33 cellular contexts compared by ENCODE assay signal in genomic region chr4:28369504-28369903, GRCh38.
DNase-seq lines count a peak whose midpoint lies in the region; ATAC-seq and TF ChIP-seq lines count a peak whose summit lies in the region.
"Had no signal": no experiment of that assay in that cellular context is flagged by ENCODE, and none has a peak within 500 bp of the region (broad histone marks: within the 10 kb centered on the region; RNA-seq: fewer than 3 reads in every experiment).

No MANE protein-coding gene starts in this region.

- no peaks in the 10 kb centered on the region for H3K79me1 ChIP-seq in IMR-90 (ENCODE audit: low read depth in 1 of 2, low read length in 2 of 2)

- no peak overlapping the region for H2AK5ac ChIP-seq in IMR-90 (ENCODE audit: low read depth, low read length)

- BruUV-seq in IMR-90 (replicated peaks; lab: Mats Ljungman, UMichigan), result no TSS peak

- H2BK120ac ChIP-seq in IMR-90 (ENCODE audit: low read depth, low read length), result no peak overlapping the region

- H3K36me3 ChIP-seq in IMR-90 (ENCODE audit: control insufficient read depth, insufficient read depth, low read length) (no peaks in the 10 kb centered on the region), brain microvascular endothelial cell (replicated peaks) (no peaks in the 10 kb centered on the region)
- H3K36me3 ChIP-seq: Peyer's patch, SJSA1, upper lobe of right lung had no signal

- no peak overlapping the region; the same call in 1 of the 2 replicates for H3K18ac ChIP-seq in IMR-90 (ENCODE audit: low read depth, low read length)

- no peak overlapping the region for H2AFZ ChIP-seq in IMR-90 (replicated peaks; ENCODE audit: low read length, poor library complexity)
- H2AFZ ChIP-seq: parathyroid adenoma had no signal

- H3K4ac ChIP-seq in IMR-90 (ENCODE audit: low read depth, low read length), result no peak overlapping the region

- no peak overlapping the region for H3K23ac ChIP-seq in IMR-90 (ENCODE audit: low read depth, low read length)

- WGBS in IMR-90 (ENCODE audit: extremely low coverage in 2 of 2, insufficient read length in 1 of 2), 2 experiments, result no CpG with 5 or more reads among the region's 1 CpG

- in situ Hi-C loops in IMR-90 (cut with MboI; ENCODE audit: low sequenced_read_pairs), result no loop called here
- in situ Hi-C loops in brain microvascular endothelial cell (cut with HindIII; ENCODE audit: low pct_ligation_motif_present, low sequenced_read_pairs), result no loop called here

- peak overlapping the region; percentile 66; the same call in 1 of the 2 replicates for H2BK20ac ChIP-seq in IMR-90 (ENCODE audit: low read depth, low read length)

- no peak for ATAC-seq in IMR-90 (ENCODE audit: low read depth)
- ATAC-seq in foreskin keratinocyte, result no peak
- ATAC-seq: left colon; stimulated activated naive B cell treated with anti-CD40 and anti-IgM and Interleukin-4, amounts not matched to agents 10 μg/mL and 1 μg/mL and 100 μg/mL, for 72 hours; upper lobe of right lung had no signal

- H3K4me2 ChIP-seq in IMR-90 (ENCODE audit: low read depth, low read length), result no peak overlapping the region

- no peak overlapping the region for H4K8ac ChIP-seq in IMR-90 (ENCODE audit: low read depth in 2 of 2, low read length in 2 of 2)

- H3K56ac ChIP-seq in IMR-90 (ENCODE audit: extremely low read depth, insufficient read depth, low read length), result no peak overlapping the region; the same call in 1 of the 2 replicates

- H3K27me3 ChIP-seq in IMR-90 (ENCODE audit: control insufficient read depth, insufficient read depth, low read length), result no peaks in the 10 kb centered on the region
- H3K27me3 ChIP-seq in brain microvascular endothelial cell (replicated peaks), result no peaks in the 10 kb centered on the region
- H3K27me3 ChIP-seq in foreskin keratinocyte, result no peaks in the 10 kb centered on the region
- H3K27me3 ChIP-seq: Peyer's patch, SJSA1, upper lobe of right lung had no signal

- TF ChIP-seq CTCF in AG10803 (conservative IDR thresholded peaks at IDR 0.05; ENCODE audit: low read length), result no peak
- TF ChIP-seq CTCF in IMR-90 (conservative IDR thresholded peaks at IDR 0.05; ENCODE audit: low read depth, low read length), result no peak
- no peak for TF ChIP-seq CTCF in brain microvascular endothelial cell (IDR thresholded peaks at IDR 0.05; ENCODE audit: low read depth, low read length, missing control alignments)
- no peak for TF ChIP-seq CTCF in foreskin keratinocyte (conservative IDR thresholded peaks at IDR 0.05)

- dilution Hi-C loops in IMR-90 (cut with HindIII; ENCODE audit: low sequenced_read_pairs, unreplicated experiment), result no loop called here

- no peak overlapping the region for H2BK15ac ChIP-seq in IMR-90 (ENCODE audit: low read depth, low read length)

- H3K9me3 ChIP-seq in IMR-90 (ENCODE audit: control insufficient read depth, insufficient read depth, low read length), result no peaks in the 10 kb centered on the region
- H3K9me3 ChIP-seq: Peyer's patch, SJSA1, upper lobe of right lung had no signal

- no peaks in the 10 kb centered on the region for H3K9me1 ChIP-seq in IMR-90 (ENCODE audit: insufficient read depth, low read length)

- H4K5ac ChIP-seq in IMR-90 (ENCODE audit: low read depth, low read length), result no peak overlapping the region

- H3K27ac ChIP-seq in IMR-90 (ENCODE audit: insufficient read depth, low read length), result no peak overlapping the region
- peak overlapping the region; percentile 21 for H3K27ac ChIP-seq in brain microvascular endothelial cell
- H3K27ac ChIP-seq in foreskin keratinocyte, result peak overlapping the region; percentile 17
- H3K27ac ChIP-seq: parathyroid adenoma, Peyer's patch, SJSA1, upper lobe of right lung had no signal

- no peak overlapping the region for H4K91ac ChIP-seq in IMR-90 (ENCODE audit: insufficient read depth, low read depth, low read length)

- no peak for TF ChIP-seq POLR2A in IMR-90 (IDR thresholded peaks at IDR 0.05; ENCODE audit: low read depth, low read length)

- H2BK5ac ChIP-seq in IMR-90 (ENCODE audit: low read depth, low read length, poor library complexity, severe bottlenecking), result peak overlapping the region; percentile 86

- H3K14ac ChIP-seq in IMR-90 (replicated peaks; ENCODE audit: low read depth, low read length), result no peak overlapping the region

- H3K4me1 ChIP-seq in IMR-90 (ENCODE audit: control insufficient read depth, insufficient read depth, low read length) (no peaks in the 10 kb centered on the region; the same call in 1 of the 2 replicates), foreskin keratinocyte (peaks cover 25% of the 10 kb centered on the region)
- H3K4me1 ChIP-seq: parathyroid adenoma, Peyer's patch, SJSA1, upper lobe of right lung had no signal

- intact Hi-C loops in IMR-90 (cut with micrococcal nuclease), result no loop called here

- POLR2A ChIA-PET in IMR-90 (lab: Charles Lee; ENCODE audit: unreplicated experiment), result no interaction called here

- no peak overlapping the region for H3K9ac ChIP-seq in IMR-90 (ENCODE audit: low read depth, low read length)
- H3K9ac ChIP-seq: parathyroid adenoma had no signal

- H3K4me3 ChIP-seq in AG10803 (ENCODE audit: low read length) (no peak overlapping the region), IMR-90 (ENCODE audit: insufficient read depth, low read depth, low read length) (no peak overlapping the region), brain microvascular endothelial cell (ENCODE audit: low read depth, low read length) (no peak overlapping the region)
- H3K4me3 ChIP-seq: Peyer's patch, SJSA1, upper lobe of right lung had no signal

- no peak for TF ChIP-seq RAD21 in IMR-90 (IDR thresholded peaks at IDR 0.05; ENCODE audit: low read length)

- H4K20me1 ChIP-seq in IMR-90 (ENCODE audit: insufficient read depth, low read length), result no peaks in the 10 kb centered on the region

- no peak overlapping the region for H2AK9ac ChIP-seq in IMR-90 (replicated peaks; ENCODE audit: low read depth, low read length, poor library complexity)

- CTCF ChIA-PET in IMR-90 (lab: Yijun Ruan, JAX), result no interaction called here

- DNase-seq in AG10803 (ENCODE audit: low read depth) (peak; percentile 40), IMR-90 (peak; percentile 71), brain microvascular endothelial cell (no peak), foreskin keratinocyte (peak; percentile 37 to 80), DMS 273 (lab: John Stamatoyannopoulos, UW; ENCODE audit: unreplicated experiment) (no peak), NCI-H2029 treated with DMSO at 0.1 percent for 48 hours (lab: John Stamatoyannopoulos, UW) (no peak), OCI-M1 (lab: John Stamatoyannopoulos, UW) (no peak)
- no peak for DNase-seq in activated CD8-positive, alpha-beta memory T cell treated with anti-CD3 and anti-CD28 coated beads, Interleukin-2, amount 50 U/mL, for 4 hours
- DNase-seq: activated CD4-positive, alpha-beta T cell treated with anti-CD3 and anti-CD28 coated beads, Interleukin-2, amount 50 U/mL, for 1 hour; activated CD4-positive, CD25-positive, alpha-beta regulatory T cell; activated gamma-delta T cell treated with Interleukin-2 at 50 U/mL for 16 hours; activated T-cell treated with anti-CD3 and anti-CD28 coated beads, Interleukin-2, amount 50 U/mL, for 48 hours; AML-193; CD4-positive, CD25-positive, alpha-beta regulatory T cell; cerebellar nuclear complex; H7; hippocampal formation; KBM-7; left colon; MM.1S; NCI-H1417; NCI-H2081; NCI-H2227 treated with DMSO at 0.1 percent for 48 hours; NCI-H69; Peyer's patch; retina; small intestine; stimulated activated naive B cell treated with anti-CD40 and anti-IgM and Interleukin-4, amounts not matched to agents 10 μg/mL and 1 μg/mL and 100 μg/mL, for 72 hours; substantia nigra; T-helper 1 cell; upper lobe of right lung had no signal

TF ChIP-seq in IMR-90, 13 proteins besides CTCF, POLR2A, EP300 and RAD21:
- TF ChIP-seq SMC3 (IDR thresholded peaks at IDR 0.05; ENCODE audit: low read depth, low read length) (no peak), MAZ (IDR thresholded peaks at IDR 0.05; ENCODE audit: borderline replicate concordance, low read depth, low read length) (no peak), CHD1 (IDR thresholded peaks at IDR 0.05; ENCODE audit: low read depth, low read length) (no peak), CEBPB (IDR thresholded peaks at IDR 0.05; ENCODE audit: low read depth, low read length) (peak; percentile 94)

Comparison
In these comparisons a context has a peak if more than half of its experiments do, and no peak if none do; other contexts are left out.
1. DNase-seq: peak in AG10803 (single experiment), IMR-90 (single experiment) and foreskin keratinocyte (2 of 2); none in brain microvascular endothelial cell (single experiment), activated CD8-positive, alpha-beta memory T cell treated with anti-CD3 and anti-CD28 coated beads, Interleukin-2, amount 50 U/mL, for 4 hours (single experiment), DMS 273 (single experiment), NCI-H2029 treated with DMSO at 0.1 percent for 48 hours (single experiment) and OCI-M1 (single experiment).